Comparison of ENCODE assay signal across 8 cellular contexts in genomic region chr1:91165033-91165654, GRCh38.
A peak's percentile ranks its signal among the peaks of the same experiment; 100 is the strongest.
DNase-seq lines count a peak whose midpoint lies in the region; ATAC-seq and TF ChIP-seq lines count a peak whose summit lies in the region.

No MANE protein-coding gene starts in this region.

- H3K27me3 Mint-ChIP-seq in stimulated activated naive CD8-positive, alpha-beta T cell treated with anti-CD3 and anti-CD28 coated beads, Interleukin-15, amount 100 ng/mL, for 72 hours, result no peaks in the 10 kb centered on the region

- intact Hi-C loops in OCI-LY7 (cut with micrococcal nuclease; ENCODE audit: unreplicated experiment), result loop anchor here (1.0 to 5.0 kb wide), 3 partner anchors 147 to 444 kb away; partner anchors contain the start of gene HFM1

- H3K9ac ChIP-seq in neural cell (ENCODE audit: low read length), result no peak overlapping the region

- no peaks in the 10 kb centered on the region for H3K36me3 ChIP-seq in OCI-LY7 (ENCODE audit: insufficient read depth, low read length)
- no peaks in the 10 kb centered on the region for H3K36me3 ChIP-seq in neural cell (ENCODE audit: insufficient read depth, low read length)

- no peak for TF ChIP-seq EP300 in neural cell (conservative IDR thresholded peaks at IDR 0.05; ENCODE audit: poor library complexity, severe bottlenecking)

- DNase-seq in DMS53 treated with DMSO at 0.1 percent for 48 hours (lab: John Stamatoyannopoulos, UW; ENCODE audit: unreplicated experiment), result peak; percentile 92
- DNase-seq in HS-5 (ENCODE audit: low read depth), result peak; percentile 32
- DNase-seq in OCI-LY7 (ENCODE audit: low spot score), result peak; percentile 61
- peak; percentile 71 for DNase-seq in activated T-cell treated with anti-CD3 and anti-CD28 coated beads, Interleukin-2, amount 50 U/mL, for 1 hour
- peak; percentile 52 for DNase-seq in fibroblast of mammary gland (ENCODE audit: low read depth)
- peak; percentile 65 to 66 for DNase-seq in stimulated activated naive CD8-positive, alpha-beta T cell treated with anti-CD3 and anti-CD28 coated beads, Interleukin-15, amount 100 ng/mL, for 72 hours

- peak; percentile 92 for ATAC-seq in GM21447 (IDR thresholded peaks at IDR 0.05; ENCODE audit: unreplicated experiment)
- ATAC-seq in stimulated activated naive CD8-positive, alpha-beta T cell treated with anti-CD3 and anti-CD28 coated beads, Interleukin-15, amount 100 ng/mL, for 72 hours, result peak; percentile 89

- TF ChIP-seq CTCF in OCI-LY7 (conservative IDR thresholded peaks at IDR 0.05; ENCODE audit: low read length) (peak; percentile 96), fibroblast of mammary gland (conservative IDR thresholded peaks at IDR 0.05; ENCODE audit: control insufficient read depth, insufficient read depth, low read depth, low read length) (peak; percentile 98), neural cell (IDR thresholded peaks at IDR 0.05; ENCODE audit: poor library complexity, severe bottlenecking) (peak; percentile 80)

- H3K4me2 ChIP-seq in OCI-LY7 (ENCODE audit: low read length), result no peak overlapping the region
- no peak overlapping the region for H3K4me2 ChIP-seq in neural cell (ENCODE audit: low read length)

- H3K79me2 ChIP-seq in OCI-LY7 (ENCODE audit: insufficient read depth, low read depth, low read length) (no peaks in the 10 kb centered on the region), neural cell (replicated peaks; ENCODE audit: insufficient read depth, low read length) (no peaks in the 10 kb centered on the region)

- peak; percentile 75 for TF ChIP-seq RAD21 in neural cell (conservative IDR thresholded peaks at IDR 0.05)

- H3K4me3 ChIP-seq in OCI-LY7 (ENCODE audit: low read depth, low read length, poor library complexity, severe bottlenecking), result no peak overlapping the region
- no peak overlapping the region for H3K4me3 ChIP-seq in fibroblast of mammary gland (ENCODE audit: control insufficient read depth, low read depth, low read length)
- no peak overlapping the region for H3K4me3 ChIP-seq in neural cell (ENCODE audit: low read length)

- H3K27me3 ChIP-seq in neural cell (ENCODE audit: insufficient read depth, low read depth, low read length), result no peaks in the 10 kb centered on the region

- H2AFZ ChIP-seq in OCI-LY7 (ENCODE audit: low read length) (no peak overlapping the region), neural cell (ENCODE audit: low read depth, low read length) (no peak overlapping the region)

- POLR2A ChIA-PET in OCI-LY7 (lab: Charles Lee), result interaction anchor here (0.8 to 1.2 kb wide), 2 partner anchors 35 to 248 kb away, joined by 3 read pairs; no protein-coding TSS in a partner anchor

- H3K27ac Mint-ChIP-seq in stimulated activated naive CD8-positive, alpha-beta T cell treated with anti-CD3 and anti-CD28 coated beads, Interleukin-15, amount 100 ng/mL, for 72 hours, result no peak overlapping the region

- CTCF ChIA-PET in OCI-LY7 (lab: Charles Lee; ENCODE audit: unreplicated experiment), result interaction anchor here (1.0 to 1.6 kb wide), 2 partner anchors 113 to 147 kb away, joined by 4 to 6 read pairs; no protein-coding TSS in a partner anchor

- H3K9me3 ChIP-seq in OCI-LY7 (ENCODE audit: low read length) (no peaks in the 10 kb centered on the region), neural cell (ENCODE audit: low read length) (no peaks in the 10 kb centered on the region)

- no peaks in the 10 kb centered on the region for H3K4me1 ChIP-seq in OCI-LY7 (ENCODE audit: insufficient read depth, low read length, poor library complexity, severe bottlenecking)

- H4K20me1 ChIP-seq in OCI-LY7 (ENCODE audit: insufficient read depth, low read length) (no peaks in the 10 kb centered on the region), neural cell (ENCODE audit: insufficient read depth) (no peaks in the 10 kb centered on the region)

- H3K27ac ChIP-seq in OCI-LY7 (ENCODE audit: low read depth, low read length, poor library complexity, severe bottlenecking) (no peak overlapping the region), neural cell (ENCODE audit: low read length) (no peak overlapping the region)

- peaks cover 8% of the 10 kb centered on the region for H3K4me1 Mint-ChIP-seq in stimulated activated naive CD8-positive, alpha-beta T cell treated with anti-CD3 and anti-CD28 coated beads, Interleukin-15, amount 100 ng/mL, for 72 hours

- H3K9me3 Mint-ChIP-seq in stimulated activated naive CD8-positive, alpha-beta T cell treated with anti-CD3 and anti-CD28 coated beads, Interleukin-15, amount 100 ng/mL, for 72 hours, result no peaks in the 10 kb centered on the region

- no peak overlapping the region for H3K4me3 Mint-ChIP-seq in stimulated activated naive CD8-positive, alpha-beta T cell treated with anti-CD3 and anti-CD28 coated beads, Interleukin-15, amount 100 ng/mL, for 72 hours

- no peaks in the 10 kb centered on the region for H3F3A ChIP-seq in neural cell (ENCODE audit: insufficient read depth, low read length, poor library complexity, severe bottlenecking)

- no TSS peak for BruUV-seq in OCI-LY7 (replicated peaks; lab: Mats Ljungman, UMichigan)

- H3K9me2 ChIP-seq in OCI-LY7 (ENCODE audit: insufficient read depth, low read length), result no peaks in the 10 kb centered on the region
- no peaks in the 10 kb centered on the region for H3K9me2 ChIP-seq in neural cell (ENCODE audit: insufficient read depth, low read length)

TF ChIP-seq in neural cell, 6 proteins besides CTCF, POLR2A, EP300 and RAD21:
- TF ChIP-seq TAF1 (IDR thresholded peaks at IDR 0.05; ENCODE audit: low read depth), result no peak
- TF ChIP-seq POLR2AphosphoS5 (IDR thresholded peaks at IDR 0.05), result no peak
- TF ChIP-seq REST (IDR thresholded peaks at IDR 0.05; ENCODE audit: borderline replicate concordance), result no peak
- TF ChIP-seq SMC3 (conservative IDR thresholded peaks at IDR 0.05; ENCODE audit: poor library complexity), result peak; percentile 82
- no peak for TF ChIP-seq EZH2 (IDR thresholded peaks at IDR 0.05; ENCODE audit: borderline replicate concordance, insufficient read depth, low read length, poor library complexity, severe bottlenecking)

Comparison
In these comparisons a context has a peak if more than half of its experiments do, and no peak if none do; other contexts are left out.
1. DNase-seq: peak in every context shown above with its lines; median percentile 92 in DMS53 treated with DMSO at 0.1 percent for 48 hours; 71 in activated T-cell treated with anti-CD3 and anti-CD28 coated beads, Interleukin-2, amount 50 U/mL, for 1 hour; 66 in stimulated activated naive CD8-positive, alpha-beta T cell treated with anti-CD3 and anti-CD28 coated beads, Interleukin-15, amount 100 ng/mL, for 72 hours; 61 in OCI-LY7; 52 in fibroblast of mammary gland; 32 in HS-5.